In the genomic region with DNA sequence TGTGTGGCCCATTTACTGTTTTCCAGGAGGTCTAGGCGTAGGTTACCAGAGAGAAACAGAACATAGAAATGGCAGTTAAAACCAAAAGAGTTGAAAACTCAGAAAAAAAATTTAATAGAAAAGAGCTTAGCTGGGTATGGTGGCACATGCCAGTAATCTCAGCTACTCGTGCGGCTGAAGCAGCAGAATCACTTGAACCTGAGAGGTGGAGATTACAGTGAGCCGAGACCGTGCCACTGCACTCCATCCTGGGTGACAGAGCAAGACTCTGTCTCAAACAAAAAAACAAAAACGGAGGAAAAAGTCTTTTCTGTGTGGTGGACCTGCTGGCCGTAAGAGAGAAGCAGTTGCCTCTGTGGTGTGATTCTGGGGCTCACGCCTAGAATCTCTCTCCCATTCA, we compare ENCODE assay signal across 19 cellular contexts. TPM values are rescaled to one million over a fixed set of nuclear protein-coding genes. Genes with fewer than 3 reads are reported as not detected.
A peak's percentile ranks its signal among the peaks of the same experiment; 100 is the strongest.
DNase-seq lines count a peak whose midpoint lies in the region; ATAC-seq, FAIRE-seq and TF ChIP-seq lines count a peak whose summit lies in the region.
"Had no signal": no experiment of that assay in that cellular context is flagged by ENCODE, and none has a peak within 500 bp of the region (broad histone marks: within the 10 kb centered on the region; RNA-seq: fewer than 3 reads in every experiment).

No MANE protein-coding gene starts in this region.

- H3K4me1 Mint-ChIP-seq in immature natural killer cell = peaks cover 7 to 15% of the 10 kb centered on the region in 2 donors

- ATAC-seq in right lobe of liver = no peak
- ATAC-seq: CD8-positive, alpha-beta T cell had no signal

- H3K27ac ChIP-seq in esophagus squamous epithelium (peak overlapping the region in 3 of 4 donors; percentile 38 to 72 (median 68)), right lobe of liver (peak overlapping the region; percentile 53 to 81 (median 76)), stomach (peak overlapping the region in 4 of 5 donors; percentile 2 to 58 (median 32))
- H3K27ac ChIP-seq: BLaER1, C4-2B had no signal

- no peak overlapping the region for H3K4me3 Mint-ChIP-seq in immature natural killer cell
- H3K4me3 Mint-ChIP-seq: B cell; CD4-positive, CD25-positive, alpha-beta regulatory T cell; CD8-positive, alpha-beta T cell; GM23338; HFFc6 had no signal

- H3K36me3 ChIP-seq in esophagus squamous epithelium (no peaks in the 10 kb centered on the region), right lobe of liver (no peaks in the 10 kb centered on the region), stomach (no peaks in the 10 kb centered on the region)
- H3K36me3 ChIP-seq: BLaER1, HAP-1 had no signal

- H3K4me3 ChIP-seq in esophagus squamous epithelium (no peak overlapping the region), right lobe of liver (no peak overlapping the region), stomach (no peak overlapping the region)
- H3K4me3 ChIP-seq: BLaER1, GM23338, HAP-1 had no signal

- no peak for FAIRE-seq in H54 (lab: Jason Lieb, UNC)
- FAIRE-seq: G401.6, GM12892 had no signal

- TF ChIP-seq EP300 in stomach (IDR thresholded peaks at IDR 0.05) = no peak

- H3K9me3 Mint-ChIP-seq in immature natural killer cell = no peaks in the 10 kb centered on the region
- H3K9me3 Mint-ChIP-seq: CD4-positive, CD25-positive, alpha-beta regulatory T cell; CD8-positive, alpha-beta T cell; GM23338; HFFc6 had no signal

- H3K27ac Mint-ChIP-seq in immature natural killer cell = no peak overlapping the region
- H3K27ac Mint-ChIP-seq: B cell; CD8-positive, alpha-beta T cell; GM23338; HFFc6 had no signal

- TF ChIP-seq POLR2A in esophagus squamous epithelium (IDR thresholded peaks at IDR 0.05) = no peak
- TF ChIP-seq POLR2A in right lobe of liver (IDR thresholded peaks at IDR 0.05) = no peak
- TF ChIP-seq POLR2A in stomach (IDR thresholded peaks at IDR 0.05) = no peak
- TF ChIP-seq POLR2A in H54 (IDR thresholded peaks at IDR 0.05; ENCODE audit: low read depth, low read length) = no peak

- intact Hi-C loops in esophagus squamous epithelium (cut with DNase I) = no loop called here
- intact Hi-C loops in right lobe of liver (cut with DNase I) = no loop called here
- intact Hi-C loops in stomach (cut with DNase I; ENCODE audit: low total_unique reads) = no loop called here

- H3K4me1 ChIP-seq in esophagus squamous epithelium = peaks cover 16 to 86% (median 62%) of the 10 kb centered on the region in 3 donors
- H3K4me1 ChIP-seq in right lobe of liver = peaks cover 0 to 43% (median 21%) of the 10 kb centered on the region in 4 donors
- H3K4me1 ChIP-seq in stomach = peaks cover 26 to 92% (median 71%) of the 10 kb centered on the region in 4 donors
- H3K4me1 ChIP-seq: HAP-1 had no signal

- H3K27me3 ChIP-seq in esophagus squamous epithelium (no peaks in the 10 kb centered on the region), right lobe of liver (no peaks in the 10 kb centered on the region), stomach (no peaks in the 10 kb centered on the region)
- H3K27me3 ChIP-seq: BLaER1 had no signal

- no peak for TF ChIP-seq CTCF in esophagus squamous epithelium (IDR thresholded peaks at IDR 0.05)
- no peak for TF ChIP-seq CTCF in right lobe of liver (IDR thresholded peaks at IDR 0.05)
- TF ChIP-seq CTCF in stomach (IDR thresholded peaks at IDR 0.05) = no peak

- no peaks in the 10 kb centered on the region for H3K9me3 ChIP-seq in esophagus squamous epithelium
- no peaks in the 10 kb centered on the region for H3K9me3 ChIP-seq in right lobe of liver
- H3K9me3 ChIP-seq in stomach = no peaks in the 10 kb centered on the region
- H3K9me3 ChIP-seq: BLaER1, Caco-2, HAP-1 had no signal

- no peaks in the 10 kb centered on the region for H3K36me3 Mint-ChIP-seq in immature natural killer cell
- H3K36me3 Mint-ChIP-seq: CD4-positive, CD25-positive, alpha-beta regulatory T cell; CD8-positive, alpha-beta T cell had no signal

- DNase-seq in esophagus squamous epithelium (lab: John Stamatoyannopoulos, UW) = no peak
- DNase-seq in right lobe of liver = no peak
- no peak for DNase-seq in stomach
- DNase-seq in H54 (ENCODE audit: insufficient read length, low spot score) = no peak
- no peak for DNase-seq in stimulated activated CD4-positive, alpha-beta T cell treated with anti-CD3 and anti-CD28 coated beads, Interleukin-4, amount 100 ng/mL, for 4 hours
- DNase-seq in immature natural killer cell = no peak
- DNase-seq: Caco-2; CD4-positive, CD25-positive, alpha-beta regulatory T cell; CD8-positive, alpha-beta T cell; DMS153; DND-41; HFFc6 had no signal

- H3K27me3 Mint-ChIP-seq in immature natural killer cell (ENCODE audit: low read depth in 3 of 3) = no peaks in the 10 kb centered on the region
- H3K27me3 Mint-ChIP-seq: B cell; CD4-positive, CD25-positive, alpha-beta regulatory T cell had no signal

- WGBS in esophagus squamous epithelium, 2 donors = 86 to 91% methylated on average over 8 of the region's 8 CpGs
- 87% methylated on average over 6 of the region's 8 CpGs for WGBS in right lobe of liver (ENCODE audit: insufficient coverage, low coverage, low lambda C conversion rate, missing lambda C conversion rate)
- 89 to 95% (median 92%) methylated on average over 8 of the region's 8 CpGs for WGBS in stomach, 5 donors

RNA-seq across cellular contexts. Expression of a gene that starts 35.8 kb away (rescaled TPM):
- total RNA-seq in esophagus squamous epithelium (10 to 100 TPM; 17.1 to 77.8 (median 21.9) TPM), right lobe of liver (10 to 100 TPM; 15.7 to 23.9 (median 18.6) TPM), stomach (10 to 100 TPM in 4 of 5 donors, 1 to 10 TPM in 1; 9.8 to 81.6 (median 47.8) TPM)
- polyA plus RNA-seq in stomach (1 to 10 TPM; 4.3 to 5.1 (median 4.5) TPM), immature natural killer cell (1 to 10 TPM; 2.1 to 3.6 (median 3.6) TPM)
